Comparison of ENCODE assay signal across 13 cellular contexts in the genomic region with DNA sequence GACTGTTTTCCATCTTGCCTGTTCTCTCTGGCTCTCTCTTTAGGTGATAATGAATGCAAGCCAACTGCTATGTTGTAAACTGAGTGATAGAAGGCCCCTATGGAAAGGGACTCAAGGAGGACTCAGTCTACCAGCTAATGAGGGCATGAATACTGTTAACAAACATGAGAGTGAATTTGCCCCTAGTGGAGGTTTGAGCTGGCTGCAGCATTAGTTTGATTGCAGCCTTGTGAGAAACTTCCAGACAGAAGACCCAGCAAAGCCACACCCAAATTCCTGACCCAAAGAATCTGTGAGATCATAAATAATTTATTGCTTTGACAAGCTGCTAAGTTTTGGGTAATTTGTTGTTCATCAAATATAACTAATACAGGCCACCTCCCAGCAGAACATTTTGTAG. TPM values are rescaled to one million over a fixed set of nuclear protein-coding genes. Genes with fewer than 3 reads are reported as not detected.
A peak's percentile ranks its signal among the peaks of the same experiment; 100 is the strongest.
DNase-seq lines count a peak whose midpoint lies in the region; ATAC-seq, FAIRE-seq and TF ChIP-seq lines count a peak whose summit lies in the region.
"Had no signal": no experiment of that assay in that cellular context is flagged by ENCODE, and none has a peak within 500 bp of the region (broad histone marks: within the 10 kb centered on the region; RNA-seq: fewer than 3 reads in every experiment).

No MANE protein-coding gene starts in this region.

- no peaks in the 10 kb centered on the region for H3K4me1 ChIP-seq in GM12878 (ENCODE audit: control insufficient read depth, insufficient read depth, low read length)

- H3K4me3 ChIP-seq in GM12878: no peak overlapping the region

- in situ Hi-C loops in GM12878 (cut with MboI): no loop called here

- RAD21 ChIA-PET in GM12878 (lab: Charles Lee; ENCODE audit: unreplicated experiment): no interaction called here

- FAIRE-seq in GM12878 (lab: Jason Lieb, UNC): no peak
- FAIRE-seq: colon, islet of Langerhans had no signal

- no peaks in the 10 kb centered on the region for H3K9me3 Mint-ChIP-seq in mesothelial cell of epicardium

- no peak overlapping the region for H3K27ac Mint-ChIP-seq in mesothelial cell of epicardium

- peaks cover 2% of the 10 kb centered on the region for H3K27me3 Mint-ChIP-seq in mesothelial cell of epicardium (ENCODE audit: low read depth)

- CTCF ChIA-PET in GM12878 (lab: Yijun Ruan, JAX): interaction anchor here (0.6 to 1.2 kb wide), 3 partner anchors 10 to 641 kb away, joined by 3 read pairs; no protein-coding TSS in a partner anchor

- intact Hi-C loops in GM12878 (cut with micrococcal nuclease; ENCODE audit: unreplicated experiment): no loop called here

- TF ChIP-seq EP300 in GM12878 (IDR thresholded peaks at IDR 0.05; ENCODE audit: borderline replicate concordance in 1 of 2, control insufficient read depth in 1 of 2, low read depth in 2 of 2, low read length in 2 of 2): no peak

- no peaks in the 10 kb centered on the region for H3K27me3 ChIP-seq in GM12878 (replicated peaks in 1 of 2; ENCODE audit: control insufficient read depth in 2 of 2, insufficient read depth in 2 of 2, low read length in 1 of 2)

- DNase-seq in COLO829 (ENCODE audit: low spot score): peak; percentile 6
- no peak for DNase-seq in GM12878 (ENCODE audit: low read depth, low spot score)
- DNase-seq in mesothelial cell of epicardium (ENCODE audit: low spot score in 2 of 2, unreplicated experiment in 2 of 2): no peak
- no peak for DNase-seq in NCI-H2081 (lab: John Stamatoyannopoulos, UW)
- DNase-seq in NCI-H2107 treated with DMSO at 0.1 percent for 48 hours (lab: John Stamatoyannopoulos, UW; ENCODE audit: unreplicated experiment): no peak
- DNase-seq in mesenteric fat pad (ENCODE audit: low spot score): no peak
- DNase-seq in HK-2 (ENCODE audit: unreplicated experiment): no peak
- DNase-seq: activated CD8-positive, alpha-beta memory T cell treated with anti-CD3 and anti-CD28 coated beads, Interleukin-2, amount 50 U/mL, for 48 hours; NCI-H187 treated with DMSO at 0.1 percent for 48 hours had no signal

- no peak overlapping the region for H3K4me2 ChIP-seq in GM12878 (ENCODE audit: control insufficient read depth, insufficient read depth)

- no peak for TF ChIP-seq RAD21 in GM12878 (IDR thresholded peaks at IDR 0.05; ENCODE audit: insufficient read depth, low read depth, low read length)

- no peaks in the 10 kb centered on the region for H4K20me1 ChIP-seq in GM12878 (ENCODE audit: control insufficient read depth, insufficient read depth)

- peak; percentile 8 to 39 (median 27); a peak in 4 of 6 replicates for TF ChIP-seq CTCF in GM12878 (IDR thresholded peaks at IDR 0.05 in 2 of 3, conservative IDR thresholded peaks at IDR 0.05 in 1 of 3; ENCODE audit: control insufficient read depth in 2 of 3, extremely low read depth in 1 of 3, insufficient read depth in 1 of 3, low read depth in 3 of 3, low read length in 3 of 3)
- TF ChIP-seq CTCF in mesothelial cell of epicardium (IDR thresholded peaks at IDR 0.05; ENCODE audit: unreplicated experiment): peak; percentile 44

- H3K36me3 Mint-ChIP-seq in mesothelial cell of epicardium: no peaks in the 10 kb centered on the region

- H3K4me1 Mint-ChIP-seq in mesothelial cell of epicardium: peaks cover 22% of the 10 kb centered on the region

- no TSS peak for BruUV-seq in GM12878 (replicated peaks; lab: Mats Ljungman, UMichigan)

- ATAC-seq in HG03354 (IDR thresholded peaks at IDR 0.05; ENCODE audit: poor library complexity, severe bottlenecking, unreplicated experiment): peak; percentile 52
- ATAC-seq in GM12878: peak; percentile 57
- ATAC-seq: sciatic nerve had no signal

- H3K27ac ChIP-seq in GM12878 (ENCODE audit: control insufficient read depth, insufficient read depth): no peak overlapping the region

- H3K9ac ChIP-seq in GM12878 (ENCODE audit: control insufficient read depth, insufficient read depth, low read length): no peak overlapping the region

- TF ChIP-seq POLR2A in GM12878 (IDR thresholded peaks at IDR 0.05; ENCODE audit: low read depth, low read length): no peak

- H3K4me3 Mint-ChIP-seq in mesothelial cell of epicardium: no peak overlapping the region

- H3K36me3 ChIP-seq in GM12878 (ENCODE audit: control insufficient read depth in 2 of 2, insufficient read depth in 2 of 2, low read length in 1 of 2): no peaks in the 10 kb centered on the region

- POLR2A ChIA-PET in GM12878 (lab: Charles Lee): no interaction called here

- H2AFZ ChIP-seq in GM12878 (ENCODE audit: control insufficient read depth, low read depth, low read length): no peak overlapping the region

- SMC1A ChIA-PET in GM12878 (lab: Charles Lee; ENCODE audit: uncharacterized antibody, unreplicated experiment): no interaction called here

- no peaks in the 10 kb centered on the region for H3K9me3 ChIP-seq in GM12878 (replicated peaks; ENCODE audit: control insufficient read depth, insufficient read depth, low read length)

- no peaks in the 10 kb centered on the region for H3K79me2 ChIP-seq in GM12878 (ENCODE audit: control insufficient read depth, insufficient read depth, low read length)

TF ChIP-seq in GM12878, 131 proteins besides CTCF, POLR2A, EP300 and RAD21:
- TF ChIP-seq RBBP5 (conservative IDR thresholded peaks at IDR 0.05): no peak
- no peak for TF ChIP-seq MEF2B (IDR thresholded peaks at IDR 0.05; ENCODE audit: partially characterized antibody, poor library complexity, severe bottlenecking)
- no peak for TF ChIP-seq TCF12 (IDR thresholded peaks at IDR 0.05; ENCODE audit: low read depth, low read length)
- no peak for TF ChIP-seq IKZF2 (IDR thresholded peaks at IDR 0.05)
- no peak for TF ChIP-seq CBX5 (IDR thresholded peaks at IDR 0.05; ENCODE audit: low read depth)
- TF ChIP-seq, protein P1, sequence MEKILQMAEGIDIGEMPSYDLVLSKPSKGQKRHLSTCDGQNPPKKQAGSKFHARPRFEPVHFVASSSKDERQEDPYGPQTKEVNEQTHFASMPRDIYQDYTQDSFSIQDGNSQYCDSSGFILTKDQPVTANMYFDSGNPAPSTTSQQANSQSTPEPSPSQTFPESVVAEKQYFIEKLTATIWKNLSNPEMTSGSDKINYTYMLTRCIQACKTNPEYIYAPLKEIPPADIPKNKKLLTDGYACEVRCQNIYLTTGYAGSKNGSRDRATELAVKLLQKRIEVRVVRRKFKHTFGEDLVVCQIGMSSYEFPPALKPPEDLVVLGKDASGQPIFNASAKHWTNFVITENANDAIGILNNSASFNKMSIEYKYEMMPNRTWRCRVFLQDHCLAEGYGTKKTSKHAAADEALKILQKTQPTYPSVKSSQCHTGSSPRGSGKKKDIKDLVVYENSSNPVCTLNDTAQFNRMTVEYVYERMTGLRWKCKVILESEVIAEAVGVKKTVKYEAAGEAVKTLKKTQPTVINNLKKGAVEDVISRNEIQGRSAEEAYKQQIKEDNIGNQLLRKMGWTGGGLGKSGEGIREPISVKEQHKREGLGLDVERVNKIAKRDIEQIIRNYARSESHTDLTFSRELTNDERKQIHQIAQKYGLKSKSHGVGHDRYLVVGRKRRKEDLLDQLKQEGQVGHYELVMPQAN (conservative IDR thresholded peaks at IDR 0.05): no peak
- no peak for TF ChIP-seq NBN (IDR thresholded peaks at IDR 0.05)
- no peak for TF ChIP-seq E2F4 (IDR thresholded peaks at IDR 0.05; ENCODE audit: low read depth, low read length)
- no peak for TF ChIP-seq RUNX3 (IDR thresholded peaks at IDR 0.05; ENCODE audit: low read length)
- no peak for TF ChIP-seq BHLHE40 (IDR thresholded peaks at IDR 0.05; ENCODE audit: borderline replicate concordance in 1 of 2, low read depth in 2 of 2, low read length in 1 of 2)
- no peak for TF ChIP-seq IKZF1 (conservative IDR thresholded peaks at IDR 0.05)
- TF ChIP-seq, protein P2, sequence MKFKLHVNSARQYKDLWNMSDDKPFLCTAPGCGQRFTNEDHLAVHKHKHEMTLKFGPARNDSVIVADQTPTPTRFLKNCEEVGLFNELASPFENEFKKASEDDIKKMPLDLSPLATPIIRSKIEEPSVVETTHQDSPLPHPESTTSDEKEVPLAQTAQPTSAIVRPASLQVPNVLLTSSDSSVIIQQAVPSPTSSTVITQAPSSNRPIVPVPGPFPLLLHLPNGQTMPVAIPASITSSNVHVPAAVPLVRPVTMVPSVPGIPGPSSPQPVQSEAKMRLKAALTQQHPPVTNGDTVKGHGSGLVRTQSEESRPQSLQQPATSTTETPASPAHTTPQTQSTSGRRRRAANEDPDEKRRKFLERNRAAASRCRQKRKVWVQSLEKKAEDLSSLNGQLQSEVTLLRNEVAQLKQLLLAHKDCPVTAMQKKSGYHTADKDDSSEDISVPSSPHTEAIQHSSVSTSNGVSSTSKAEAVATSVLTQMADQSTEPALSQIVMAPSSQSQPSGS (IDR thresholded peaks at IDR 0.05; ENCODE audit: low read length): no peak

RNA-seq across cellular contexts. Expression of gene PLCB1, which starts 50.0 kb away (rescaled TPM):
- total RNA-seq in GM12878 (2013; cell fraction: nucleolus; rRNA removed): 70.7 and 70.9 TPM in 2 replicates
- total RNA-seq in GM12878 (2014; rRNA removed) (0.23 and 0.76 TPM in 2 replicates), GM12878 (2014; rRNA removed; fragmentation: Illumina TruSeq; extraction: Trizol) (0.09 and 0.27 TPM in 2 replicates), GM12878 (2021) (0.36 and 0.48 TPM in 2 replicates), mesothelial cell of epicardium (35.4 to 41.5 TPM (median 35.4 TPM) in 3 replicates), mesenteric fat pad (16.9 TPM)
- polyA plus RNA-seq in GM12878 (2011; ENCODE audit: low read depth): 0.25 TPM
- polyA plus RNA-seq in GM12878 (2011; rRNA removed) (5.3 and 7.7 TPM in 2 replicates), GM12878 (2014; fragmentation: Illumina TruSeq; extraction: Trizol) (0.06 and 0.12 TPM in 2 replicates), GM12878 (2014; fragmentation: Nextera tagmentation; extraction: Ambion mirVana) (under 1 TPM in 1 of 2 experiments, not detected in 1; 0.05 TPM), GM12878 (2014; rRNA removed) (0.06 and 0.17 TPM in 2 replicates), GM12878 (2016; fragmentation: Nextera tagmentation; extraction: Ambion mirVana) (under 1 TPM; 0.10 to 0.16 TPM)
- polyA plus RNA-seq in GM12878 (2011; cell fraction: cytosol; rRNA removed): 2.3 and 2.9 TPM in 2 replicates
- polyA plus RNA-seq in GM12878 (2011; cell fraction: nucleus; rRNA removed): 6.1 and 6.2 TPM in 2 replicates
- 0.08 TPM in 1 of 2 replicates, not detected in the other for polyA plus RNA-seq in GM12878 (2012)
- 16.2 and 18.2 TPM in 2 replicates for polyA minus RNA-seq in GM12878 (2011; rRNA and poly(A)+ RNA removed)
- polyA minus RNA-seq in GM12878 (2011; cell fraction: cytosol; rRNA and poly(A)+ RNA removed): 1.9 and 4.2 TPM in 2 replicates
- 38.3 and 61.8 TPM in 2 replicates for polyA minus RNA-seq in GM12878 (2011; cell fraction: nucleus; rRNA and poly(A)+ RNA removed)
